12 cellular contexts compared by ENCODE assay signal in the genomic region with DNA sequence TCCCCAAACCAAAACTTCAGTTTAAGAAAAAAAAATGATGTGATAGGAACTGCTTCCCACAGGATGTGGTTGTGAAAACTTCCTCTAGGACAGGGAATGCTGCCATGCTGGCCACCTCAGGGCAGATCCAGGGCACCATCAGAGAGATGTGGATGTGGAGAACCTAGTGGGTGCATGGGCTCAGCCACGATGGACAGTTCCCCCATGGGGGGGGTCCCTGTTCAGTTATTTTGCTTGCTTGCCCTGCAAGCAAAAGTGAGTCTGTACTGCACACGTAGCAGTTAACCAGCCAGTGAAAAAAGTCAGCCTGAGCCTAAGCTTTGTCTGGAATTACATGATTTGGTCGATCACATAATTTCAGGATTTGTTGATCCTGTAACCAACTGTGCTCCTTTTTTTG. TPM values are rescaled to one million over a fixed set of nuclear protein-coding genes. Genes with fewer than 3 reads are reported as not detected.
DNase-seq lines count a peak whose midpoint lies in the region; ATAC-seq, FAIRE-seq and TF ChIP-seq lines count a peak whose summit lies in the region.
"Had no signal": no experiment of that assay in that cellular context is flagged by ENCODE, and none has a peak within 500 bp of the region (broad histone marks: within the 10 kb centered on the region; RNA-seq: fewer than 3 reads in every experiment).

No MANE protein-coding gene starts in this region.

- no peaks in the 10 kb centered on the region for H3K9me3 Mint-ChIP-seq in osteocyte (ENCODE audit: unreplicated experiment)
- no peaks in the 10 kb centered on the region for H3K9me3 Mint-ChIP-seq in stimulated activated effector memory CD8-positive, alpha-beta T cell treated with anti-CD3 and anti-CD28 coated beads, Interleukin-12 subunit alpha, Interleukin-12 subunit beta, amount 100 ng/mL, for 72 hours

- H3K4me2 ChIP-seq in A549 = peak overlapping the region; percentile 80

- peaks cover 46% of the 10 kb centered on the region for H3K4me1 ChIP-seq in A549

- H3K4me1 Mint-ChIP-seq in osteocyte (ENCODE audit: unreplicated experiment) = peaks cover 35% of the 10 kb centered on the region
- no peaks in the 10 kb centered on the region for H3K4me1 Mint-ChIP-seq in stimulated activated effector memory CD8-positive, alpha-beta T cell treated with anti-CD3 and anti-CD28 coated beads, Interleukin-12 subunit alpha, Interleukin-12 subunit beta, amount 100 ng/mL, for 72 hours

- no peak overlapping the region for H3K4me3 Mint-ChIP-seq in osteocyte (ENCODE audit: unreplicated experiment)
- H3K4me3 Mint-ChIP-seq in stimulated activated effector memory CD8-positive, alpha-beta T cell treated with anti-CD3 and anti-CD28 coated beads, Interleukin-12 subunit alpha, Interleukin-12 subunit beta, amount 100 ng/mL, for 72 hours = no peak overlapping the region

- no peak for DNase-seq in A549 (ENCODE audit: low read depth in 1 of 2, low spot score in 1 of 2)
- DNase-seq in RPMI7951 (ENCODE audit: low read depth) = peak; percentile 80
- DNase-seq in foreskin melanocyte = peak; percentile 80
- DNase-seq in osteocyte (ENCODE audit: extremely low spot score, unreplicated experiment) = no peak
- DNase-seq in stimulated activated effector memory CD8-positive, alpha-beta T cell treated with anti-CD3 and anti-CD28 coated beads, Interleukin-12 subunit alpha, Interleukin-12 subunit beta, amount 100 ng/mL, for 72 hours (ENCODE audit: low spot score in 2 of 2) = no peak
- no peak for DNase-seq in NCI-H2029 treated with DMSO at 0.1 percent for 48 hours (lab: John Stamatoyannopoulos, UW)
- DNase-seq in Ammon's horn (ENCODE audit: low spot score) = no peak
- DNase-seq in 8988T = no peak
- DNase-seq: activated CD4-positive, CD25-positive, alpha-beta regulatory T cell treated with anti-CD3 and anti-CD28 coated beads, Interleukin-2, amount 50 U/mL, for 72 hours; activated T-cell treated with anti-CD3 and anti-CD28 coated beads, Interleukin-2, amount 50 U/mL, for 48 hours; aorta had no signal

- 75% methylated on average over 3 of the region's 3 CpGs for WGBS in A549 (ENCODE audit: missing lambda C conversion rate)

- CTCF ChIA-PET in A549 (lab: Yijun Ruan, JAX) = interaction anchor here (1.8 to 2.3 kb wide), 2 partner anchors 13 to 77 kb away, joined by 4 to 14 read pairs; no protein-coding TSS in a partner anchor

- peak overlapping the region; percentile 90 for H3K27ac Mint-ChIP-seq in osteocyte (ENCODE audit: unreplicated experiment)
- H3K27ac Mint-ChIP-seq in stimulated activated effector memory CD8-positive, alpha-beta T cell treated with anti-CD3 and anti-CD28 coated beads, Interleukin-12 subunit alpha, Interleukin-12 subunit beta, amount 100 ng/mL, for 72 hours = no peak overlapping the region

- no peak overlapping the region for H3K4me3 ChIP-seq in A549
- H3K4me3 ChIP-seq: tibial nerve had no signal

- no peaks in the 10 kb centered on the region for H3K9me3 ChIP-seq in A549
- H3K9me3 ChIP-seq: tibial nerve had no signal

- FAIRE-seq in A549 (lab: Jason Lieb, UNC) = no peak

- no peak for ATAC-seq in A549
- ATAC-seq in stimulated activated effector memory CD8-positive, alpha-beta T cell treated with anti-CD3 and anti-CD28 coated beads, Interleukin-12 subunit alpha, Interleukin-12 subunit beta, amount 100 ng/mL, for 72 hours = no peak

- TF ChIP-seq EP300 in A549 (IDR thresholded peaks at IDR 0.05) = no peak

- no peaks in the 10 kb centered on the region for H3K27me3 Mint-ChIP-seq in osteocyte (ENCODE audit: unreplicated experiment)

- no peaks in the 10 kb centered on the region for H3K36me3 Mint-ChIP-seq in osteocyte (ENCODE audit: unreplicated experiment)
- no peaks in the 10 kb centered on the region for H3K36me3 Mint-ChIP-seq in stimulated activated effector memory CD8-positive, alpha-beta T cell treated with anti-CD3 and anti-CD28 coated beads, Interleukin-12 subunit alpha, Interleukin-12 subunit beta, amount 100 ng/mL, for 72 hours

- no peak for TF ChIP-seq POLR2A in A549 (IDR thresholded peaks at IDR 0.05; ENCODE audit: low read length)

- H3K27ac ChIP-seq in A549 = peak overlapping the region; percentile 79 to 85

- no peak for TF ChIP-seq CTCF in A549 (IDR thresholded peaks at IDR 0.05)
- no peak for TF ChIP-seq CTCF in osteocyte (IDR thresholded peaks at IDR 0.05)

- POLR2A ChIA-PET in A549 (lab: Yijun Ruan, JAX) = no interaction called here

- TF ChIP-seq RAD21 in A549 (conservative IDR thresholded peaks at IDR 0.05 in 1 of 2, IDR thresholded peaks at IDR 0.05 in 1 of 2) = no peak

TF ChIP-seq in A549, 52 proteins besides CTCF, POLR2A, EP300 and RAD21:
- TF ChIP-seq ESRRA (IDR thresholded peaks at IDR 0.05; ENCODE audit: borderline replicate concordance, low read length) (no peak), CBX8 (IDR thresholded peaks at IDR 0.05) (no peak), PHF8 (IDR thresholded peaks at IDR 0.05; ENCODE audit: borderline replicate concordance, low read depth) (no peak), REST (IDR thresholded peaks at IDR 0.05) (no peak), RARB (CRISPR knock-in tag; IDR thresholded peaks at IDR 0.05) (no peak), PBX3 (IDR thresholded peaks at IDR 0.05) (no peak), CHD2 (IDR thresholded peaks at IDR 0.05; ENCODE audit: low read length, partially characterized antibody) (no peak), MAFK (IDR thresholded peaks at IDR 0.05; ENCODE audit: partially characterized antibody) (no peak), ZNF302 (CRISPR knock-in tag; IDR thresholded peaks at IDR 0.05) (no peak), RCOR1 (IDR thresholded peaks at IDR 0.05; ENCODE audit: low read depth, low read length) (no peak)
- TF ChIP-seq, protein P1, sequence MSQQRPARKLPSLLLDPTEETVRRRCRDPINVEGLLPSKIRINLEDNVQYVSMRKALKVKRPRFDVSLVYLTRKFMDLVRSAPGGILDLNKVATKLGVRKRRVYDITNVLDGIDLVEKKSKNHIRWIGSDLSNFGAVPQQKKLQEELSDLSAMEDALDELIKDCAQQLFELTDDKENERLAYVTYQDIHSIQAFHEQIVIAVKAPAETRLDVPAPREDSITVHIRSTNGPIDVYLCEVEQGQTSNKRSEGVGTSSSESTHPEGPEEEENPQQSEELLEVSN (IDR thresholded peaks at IDR 0.05; ENCODE audit: borderline replicate concordance, low read depth) = no peak
TF ChIP-seq in A549: peak in this region for 0.

RNA-seq across cellular contexts. Expression of gene LAMB4, which starts 36.3 kb away (rescaled TPM):
- 0.13 and 0.26 TPM in 2 replicates for polyA plus RNA-seq in A549 (2011; rRNA removed)
- polyA plus RNA-seq in A549 (2012; cell fraction: cytosol; rRNA removed) = 0.14 and 0.15 TPM in 2 replicates
- polyA plus RNA-seq in A549 (2012; cell fraction: nucleus; rRNA removed) = 0.24 and 0.31 TPM in 2 replicates
- 0.19 to 0.45 TPM (median 0.38 TPM) in 3 replicates for polyA plus RNA-seq in A549 (2017; fragmentation: RNase III; extraction: RNeasy Plus Mini Kit Qiagen cat#74134 plus additional on column Dnase treatment)
- polyA minus RNA-seq in A549 (2011; rRNA and poly(A)+ RNA removed) = 1.0 and 1.6 TPM in 2 replicates
- 0.10 and 0.24 TPM in 2 replicates for total RNA-seq in RPMI7951 (2014; rRNA removed; shearing (Covaris generic))
- 0.75 and 1.1 TPM in 2 replicates for total RNA-seq in osteocyte
- polyA plus RNA-seq: aorta had no signal

Comparison
In these comparisons a context has a peak if more than half of its experiments do, and no peak if none do; other contexts are left out.
1. DNase-seq: peak in RPMI7951 (single experiment) and foreskin melanocyte (single experiment); none in A549 (0 of 2), osteocyte (single experiment), stimulated activated effector memory CD8-positive, alpha-beta T cell treated with anti-CD3 and anti-CD28 coated beads, Interleukin-12 subunit alpha, Interleukin-12 subunit beta, amount 100 ng/mL, for 72 hours (0 of 2), NCI-H2029 treated with DMSO at 0.1 percent for 48 hours (single experiment), Ammon's horn (single experiment) and 8988T (single experiment).